In the genomic region with DNA sequence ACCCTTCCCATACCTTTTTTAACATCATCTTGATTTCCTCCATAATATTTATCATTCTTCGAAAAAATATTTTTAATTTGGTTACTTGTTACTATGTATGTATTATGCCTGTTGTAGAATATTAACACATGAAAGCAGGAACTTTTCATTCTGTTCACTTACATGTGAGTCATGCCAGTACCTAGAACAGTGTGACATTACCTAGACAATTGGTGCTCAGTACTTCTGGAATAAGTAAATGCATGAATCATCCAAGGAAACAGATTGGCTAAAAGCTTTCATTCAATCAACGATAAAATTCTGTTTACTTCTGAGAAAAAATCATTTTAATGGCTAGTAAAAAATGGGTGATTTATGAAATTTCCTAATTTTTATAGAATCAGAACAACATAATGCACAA, we compare ENCODE assay signal across 12 cellular contexts.
"Had no signal": no experiment of that assay in that cellular context is flagged by ENCODE, and none has a peak within 500 bp of the region (broad histone marks: within the 10 kb centered on the region; RNA-seq: fewer than 3 reads in every experiment).

No MANE protein-coding gene starts in this region.

- H3K4me3 ChIP-seq: heart left ventricle, left lung had no signal

- H3K27me3 Mint-ChIP-seq: activated B cell treated with CpG ODN at 0.5 μM for 24 hours; activated CD4-positive, alpha-beta T cell treated with anti-CD3 and anti-CD28 coated beads, Interleukin-2, amount 10 ng/mL, durations not matched to agents 7 days and 5 days; naive thymus-derived CD4-positive, alpha-beta T cell had no signal

- H3K9me3 ChIP-seq: heart left ventricle, left lung had no signal

- ATAC-seq: heart left ventricle; left lung; naive thymus-derived CD4-positive, alpha-beta T cell; stimulated activated effector memory CD8-positive, alpha-beta T cell treated with anti-CD3 and anti-CD28 coated beads, Interleukin-12 subunit alpha, Interleukin-12 subunit beta, amount 100 ng/mL, for 72 hours had no signal

- H3K36me3 ChIP-seq: heart left ventricle, left lung had no signal

- DNase-seq: activated B cell treated with CpG ODN at 0.5 μM for 24 hours; activated CD4-positive, alpha-beta T cell treated with anti-CD3 and anti-CD28 coated beads, Interleukin-2, amount 10 ng/mL, durations not matched to agents 7 days and 5 days; activated naive CD4-positive, alpha-beta T cell treated with Interleukin-2 at 50 U/mL for 16 hours; aorta; heart left ventricle; left lung; naive thymus-derived CD4-positive, alpha-beta T cell; stimulated activated CD4-positive, alpha-beta T cell treated with anti-CD3 and anti-CD28 coated beads, Interleukin-12 subunit alpha, Interleukin-12 subunit beta, amount 100 ng/mL, for 4 hours; stimulated activated CD4-positive, alpha-beta T cell treated with anti-CD3 and anti-CD28 coated beads, Interleukin-2, amount 100 ng/mL, for 24 hours; T-helper 2 cell had no signal

- H3K79me2 ChIP-seq: parathyroid adenoma had no signal

- H3K9ac ChIP-seq: parathyroid adenoma had no signal

- H3K27ac Mint-ChIP-seq: activated B cell treated with CpG ODN at 0.5 μM for 24 hours; activated CD4-positive, alpha-beta T cell treated with anti-CD3 and anti-CD28 coated beads, Interleukin-2, amount 10 ng/mL, durations not matched to agents 7 days and 5 days; naive thymus-derived CD4-positive, alpha-beta T cell; stimulated activated effector memory CD8-positive, alpha-beta T cell treated with anti-CD3 and anti-CD28 coated beads, Interleukin-12 subunit alpha, Interleukin-12 subunit beta, amount 100 ng/mL, for 72 hours had no signal

- H3K4me3 Mint-ChIP-seq: activated B cell treated with CpG ODN at 0.5 μM for 24 hours; activated CD4-positive, alpha-beta T cell treated with anti-CD3 and anti-CD28 coated beads, Interleukin-2, amount 10 ng/mL, durations not matched to agents 7 days and 5 days; naive thymus-derived CD4-positive, alpha-beta T cell; stimulated activated effector memory CD8-positive, alpha-beta T cell treated with anti-CD3 and anti-CD28 coated beads, Interleukin-12 subunit alpha, Interleukin-12 subunit beta, amount 100 ng/mL, for 72 hours had no signal

- H2AFZ ChIP-seq: parathyroid adenoma had no signal

- H3K4me1 ChIP-seq: heart left ventricle, left lung, parathyroid adenoma had no signal

- H3K27ac ChIP-seq: heart left ventricle, left lung, parathyroid adenoma had no signal

- H3K36me3 Mint-ChIP-seq: naive thymus-derived CD4-positive, alpha-beta T cell; stimulated activated effector memory CD8-positive, alpha-beta T cell treated with anti-CD3 and anti-CD28 coated beads, Interleukin-12 subunit alpha, Interleukin-12 subunit beta, amount 100 ng/mL, for 72 hours had no signal

- H3K27me3 ChIP-seq: heart left ventricle, left lung had no signal

- H3K9me3 Mint-ChIP-seq: activated B cell treated with CpG ODN at 0.5 μM for 24 hours; activated CD4-positive, alpha-beta T cell treated with anti-CD3 and anti-CD28 coated beads, Interleukin-2, amount 10 ng/mL, durations not matched to agents 7 days and 5 days; stimulated activated effector memory CD8-positive, alpha-beta T cell treated with anti-CD3 and anti-CD28 coated beads, Interleukin-12 subunit alpha, Interleukin-12 subunit beta, amount 100 ng/mL, for 72 hours had no signal

- H3K4me1 Mint-ChIP-seq: activated B cell treated with CpG ODN at 0.5 μM for 24 hours; activated CD4-positive, alpha-beta T cell treated with anti-CD3 and anti-CD28 coated beads, Interleukin-2, amount 10 ng/mL, durations not matched to agents 7 days and 5 days; naive thymus-derived CD4-positive, alpha-beta T cell; stimulated activated effector memory CD8-positive, alpha-beta T cell treated with anti-CD3 and anti-CD28 coated beads, Interleukin-12 subunit alpha, Interleukin-12 subunit beta, amount 100 ng/mL, for 72 hours had no signal
